Comparison of ENCODE assay signal across 1 cellular context in genomic region chr4:76148142-76148849, GRCh38.
TF ChIP-seq lines count a peak whose summit lies in the region.

Gene NUP54, minus strand, starts transcription at chr4:76148397. Its CDS starts 23 bp downstream, at chr4:76148374.

TF ChIP-seq in HepG2, 621 proteins besides CTCF, POLR2A, EP300 and RAD21 (continued from another document and continues in another):
- peak; percentile 71; the same call in 1 of the 2 replicates for TF ChIP-seq NFAT5 (CRISPR knock-in tag; IDR thresholded peaks at IDR 0.05)
- TF ChIP-seq SKIL (CRISPR knock-in tag; IDR thresholded peaks at IDR 0.05; ENCODE audit: borderline replicate concordance) = no peak
- 0 out of 2 replicates have a peak, but pooled peaks have one; percentile 50 for TF ChIP-seq ZNF362 (CRISPR knock-in tag; IDR thresholded peaks at IDR 0.05; ENCODE audit: borderline replicate concordance)
- no peak; the same call in 1 of the 2 replicates for TF ChIP-seq ZNF460 (CRISPR knock-in tag; IDR thresholded peaks at IDR 0.05; ENCODE audit: borderline replicate concordance)
- TF ChIP-seq TCF7L2 (IDR thresholded peaks at IDR 0.05; ENCODE audit: low read depth, low read length) = no peak
- peak; percentile 50 to 98; a peak in 2 of 4 replicates for TF ChIP-seq KLF16 (CRISPR knock-in tag; IDR thresholded peaks at IDR 0.05)
- 0 out of 2 replicates have a peak, but pooled peaks have one; percentile 72 for TF ChIP-seq ZNF335 (CRISPR knock-in tag; IDR thresholded peaks at IDR 0.05)
- no peak for TF ChIP-seq MATR3 (CRISPR knock-in tag; IDR thresholded peaks at IDR 0.05)
- TF ChIP-seq SAP130 (CRISPR knock-in tag; IDR thresholded peaks at IDR 0.05; ENCODE audit: low read depth) = peak; percentile 97
- no peak for TF ChIP-seq ZNF207 (IDR thresholded peaks at IDR 0.05; ENCODE audit: borderline replicate concordance)
- TF ChIP-seq SIX1 (CRISPR knock-in tag; IDR thresholded peaks at IDR 0.05; ENCODE audit: borderline replicate concordance) = no peak; the same call in 1 of the 2 replicates
- TF ChIP-seq TOPORS (CRISPR knock-in tag; IDR thresholded peaks at IDR 0.05) = peak; percentile 96; the same call in 1 of the 2 replicates
- TF ChIP-seq ZNF543 (CRISPR knock-in tag; IDR thresholded peaks at IDR 0.05) = peak; percentile 85
- TF ChIP-seq RAD51 (IDR thresholded peaks at IDR 0.05; ENCODE audit: borderline replicate concordance) = no peak
- peak; percentile 95 for TF ChIP-seq ZNF160 (CRISPR knock-in tag; IDR thresholded peaks at IDR 0.05)
- peak; percentile 91 for TF ChIP-seq ZNF891 (CRISPR knock-in tag; IDR thresholded peaks at IDR 0.05)
- no peak for TF ChIP-seq MZF1 (CRISPR knock-in tag; IDR thresholded peaks at IDR 0.05; ENCODE audit: borderline replicate concordance)
- peak; percentile 17; the same call in 1 of the 2 replicates for TF ChIP-seq ZBTB7A (CRISPR knock-in tag; IDR thresholded peaks at IDR 0.05)
- peak; percentile 74 for TF ChIP-seq ZNF256 (CRISPR knock-in tag; conservative IDR thresholded peaks at IDR 0.05)
- no peak; the same call in 1 of the 2 replicates for TF ChIP-seq PBX3 (CRISPR knock-in tag; IDR thresholded peaks at IDR 0.05; ENCODE audit: borderline replicate concordance)
- peak; percentile 85; the same call in 1 of the 2 replicates for TF ChIP-seq ZNF557 (CRISPR knock-in tag; IDR thresholded peaks at IDR 0.05)
- TF ChIP-seq TAF1 (CRISPR knock-in tag; IDR thresholded peaks at IDR 0.05) = peak; percentile 95
- no peak for TF ChIP-seq PAF1 (CRISPR knock-in tag; IDR thresholded peaks at IDR 0.05)
- TF ChIP-seq ZNF749 (CRISPR knock-in tag; IDR thresholded peaks at IDR 0.05; ENCODE audit: borderline replicate concordance) = peak; percentile 36; the same call in 1 of the 2 replicates
- TF ChIP-seq LCORL (IDR thresholded peaks at IDR 0.05) = no peak
- peak; percentile 85; the same call in 1 of the 2 replicates for TF ChIP-seq LCORL (CRISPR knock-in tag; IDR thresholded peaks at IDR 0.05)
- 0 out of 2 replicates have a peak, but pooled peaks have one; percentile 64 for TF ChIP-seq TOE1 (CRISPR knock-in tag; IDR thresholded peaks at IDR 0.05)
- TF ChIP-seq ZUFSP (CRISPR knock-in tag; IDR thresholded peaks at IDR 0.05; ENCODE audit: borderline replicate concordance) = no peak
- peak; percentile 65; the same call in 1 of the 2 replicates for TF ChIP-seq SP5 (CRISPR knock-in tag; IDR thresholded peaks at IDR 0.05; ENCODE audit: borderline replicate concordance, low read depth)
- no peak for TF ChIP-seq MYNN (CRISPR knock-in tag; IDR thresholded peaks at IDR 0.05; ENCODE audit: low read depth)
- no peak for TF ChIP-seq SCMH1 (CRISPR knock-in tag; IDR thresholded peaks at IDR 0.05; ENCODE audit: borderline replicate concordance)
- peak; percentile 54 for TF ChIP-seq TEAD3 (CRISPR knock-in tag; optimal IDR thresholded peaks at IDR 0.05; ENCODE audit: borderline replicate concordance)
- no peak for TF ChIP-seq HOXD1 (CRISPR knock-in tag; IDR thresholded peaks at IDR 0.05)
- no peak for TF ChIP-seq ZNF382 (CRISPR knock-in tag; IDR thresholded peaks at IDR 0.05; ENCODE audit: borderline replicate concordance)
- no peak for TF ChIP-seq E2F2 (CRISPR knock-in tag; IDR thresholded peaks at IDR 0.05; ENCODE audit: borderline replicate concordance)
- no peak for TF ChIP-seq ZXDC (CRISPR knock-in tag; IDR thresholded peaks at IDR 0.05)
- no peak; the same call in 1 of the 2 replicates for TF ChIP-seq HMG20A (CRISPR knock-in tag; IDR thresholded peaks at IDR 0.05; ENCODE audit: borderline replicate concordance)
- 0 out of 2 replicates have a peak, but pooled peaks have one; percentile 56 for TF ChIP-seq SRY (CRISPR knock-in tag; IDR thresholded peaks at IDR 0.05)
- TF ChIP-seq ZNF768 (CRISPR knock-in tag; IDR thresholded peaks at IDR 0.05) = peak; percentile 51; the same call in 1 of the 2 replicates
- TF ChIP-seq PRDM4 (CRISPR knock-in tag; IDR thresholded peaks at IDR 0.05; ENCODE audit: borderline replicate concordance) = no peak
- TF ChIP-seq IRX3 (CRISPR knock-in tag; IDR thresholded peaks at IDR 0.05; ENCODE audit: borderline replicate concordance, low read depth) = peak; percentile 78; the same call in 1 of the 2 replicates
- no peak for TF ChIP-seq ZNF597 (CRISPR knock-in tag; IDR thresholded peaks at IDR 0.05)
- peak; percentile 81 for TF ChIP-seq SALL2 (CRISPR knock-in tag; IDR thresholded peaks at IDR 0.05)
- 0 out of 2 replicates have a peak, but pooled peaks have one; percentile 41 for TF ChIP-seq PPARG (CRISPR knock-in tag; conservative IDR thresholded peaks at IDR 0.05)
- TF ChIP-seq PAX8 (CRISPR knock-in tag; IDR thresholded peaks at IDR 0.05; ENCODE audit: borderline replicate concordance) = no peak
